Comparison of ENCODE assay signal across 22 cellular contexts in genomic region chr4:184169225-184169867, GRCh38. TPM values are rescaled to one million over a fixed set of nuclear protein-coding genes. Genes with fewer than 3 reads are reported as not detected.
"Had no signal": no experiment of that assay in that cellular context is flagged by ENCODE, and none has a peak within 500 bp of the region (broad histone marks: within the 10 kb centered on the region; RNA-seq: fewer than 3 reads in every experiment).

No MANE protein-coding gene starts in this region.

- H3K36me3 Mint-ChIP-seq: immature natural killer cell, mesothelial cell of epicardium had no signal

- H3K9me3 ChIP-seq: left lung, upper lobe of right lung had no signal

- DNase-seq: activated CD4-positive, alpha-beta T cell treated with anti-CD3 and anti-CD28 coated beads, Interleukin-2, amount 10 ng/mL, durations not matched to agents 7 days and 5 days; activated CD4-positive, CD25-positive, alpha-beta regulatory T cell treated with anti-CD3 and anti-CD28 coated beads, Interleukin-2, amount 50 U/mL, for 72 hours; activated CD8-positive, alpha-beta memory T cell treated with anti-CD3 and anti-CD28 coated beads, Interleukin-2, amount 10 ng/mL, durations not matched to agents 7 days and 5 days; activated CD8-positive, alpha-beta T cell treated with anti-CD3 and anti-CD28 coated beads for 36 hours; activated effector memory CD4-positive, alpha-beta T cell treated with anti-CD3 and anti-CD28 coated beads, Interleukin-2, amount 50 U/mL, for 16 hours; activated naive CD4-positive, alpha-beta T cell treated with anti-CD3 and anti-CD28 coated beads, Interleukin-2, amount 50 U/mL, for 16 hours; activated naive CD8-positive, alpha-beta T cell treated with anti-CD3 and anti-CD28 coated beads, Interleukin-2, amount 50 U/mL, for 24 hours; activated T-cell treated with anti-CD3 and anti-CD28 coated beads for 4 hours; effector CD4-positive, alpha-beta T cell; glutamatergic neuron; immature natural killer cell; kidney glomerular epithelial cell; left lung; stimulated activated CD4-positive, alpha-beta T cell treated with anti-CD3 and anti-CD28 coated beads, Interleukin-15, amount 100 ng/mL, for 24 hours; upper lobe of right lung; WERI-Rb-1 had no signal

- H3K36me3 ChIP-seq: left lung, upper lobe of right lung, WERI-Rb-1 had no signal

- H3K27ac Mint-ChIP-seq: activated CD4-positive, alpha-beta T cell treated with anti-CD3 and anti-CD28 coated beads, Interleukin-2, amount 10 ng/mL, durations not matched to agents 7 days and 5 days; activated CD8-positive, alpha-beta memory T cell treated with anti-CD3 and anti-CD28 coated beads, Interleukin-2, amount 10 ng/mL, durations not matched to agents 7 days and 5 days; activated CD8-positive, alpha-beta T cell treated with anti-CD3 and anti-CD28 coated beads for 36 hours; activated naive CD8-positive, alpha-beta T cell treated with anti-CD3 and anti-CD28 coated beads, Interleukin-2, amount 50 U/mL, for 24 hours; dendritic cell treated with granulocyte-macrophage colony-stimulating factor and Interleukin-4, amounts not matched to agents 40 ng/mL and 50 ng/mL, for 4 days; immature natural killer cell; nephron had no signal

- H3K27ac ChIP-seq: hepatocyte, left lung, upper lobe of right lung, WERI-Rb-1 had no signal

- H3K79me2 ChIP-seq: hepatocyte had no signal

- H3K4me3 Mint-ChIP-seq: activated CD4-positive, alpha-beta T cell treated with anti-CD3 and anti-CD28 coated beads, Interleukin-2, amount 10 ng/mL, durations not matched to agents 7 days and 5 days; activated CD8-positive, alpha-beta memory T cell treated with anti-CD3 and anti-CD28 coated beads, Interleukin-2, amount 10 ng/mL, durations not matched to agents 7 days and 5 days; activated CD8-positive, alpha-beta T cell treated with anti-CD3 and anti-CD28 coated beads for 36 hours; activated naive CD8-positive, alpha-beta T cell treated with anti-CD3 and anti-CD28 coated beads, Interleukin-2, amount 50 U/mL, for 24 hours; mesothelial cell of epicardium; nephron had no signal

- H3K4me3 ChIP-seq: hepatocyte, left lung, lung, smooth muscle cell, upper lobe of right lung had no signal

- H3K9me3 Mint-ChIP-seq: activated CD4-positive, alpha-beta T cell treated with anti-CD3 and anti-CD28 coated beads, Interleukin-2, amount 10 ng/mL, durations not matched to agents 7 days and 5 days; activated CD8-positive, alpha-beta T cell treated with anti-CD3 and anti-CD28 coated beads for 36 hours; activated naive CD8-positive, alpha-beta T cell treated with anti-CD3 and anti-CD28 coated beads, Interleukin-2, amount 50 U/mL, for 24 hours; dendritic cell treated with granulocyte-macrophage colony-stimulating factor and Interleukin-4, amounts not matched to agents 40 ng/mL and 50 ng/mL, for 4 days; immature natural killer cell; mesothelial cell of epicardium; nephron had no signal

RNA-seq across cellular contexts. Expression of gene ENPP6, which starts 48.3 kb away (rescaled TPM):
- total RNA-seq: smooth muscle cell had no signal
